Comparison of ENCODE assay signal across 8 cellular contexts in genomic region chr4:107718351-107718965, GRCh38. TPM values are rescaled to one million over a fixed set of nuclear protein-coding genes. Genes with fewer than 3 reads are reported as not detected.
DNase-seq lines count a peak whose midpoint lies in the region; ATAC-seq and FAIRE-seq lines count a peak whose summit lies in the region.

No MANE protein-coding gene starts in this region.

- H3K9me3 ChIP-seq in CD4-positive, CD25-positive, alpha-beta regulatory T cell (ENCODE audit: control insufficient read depth in 2 of 2, low read length in 2 of 2), result no peaks in the 10 kb centered on the region
- H3K9me3 ChIP-seq in mucosa of stomach (ENCODE audit: control insufficient read depth, low read length), result no peaks in the 10 kb centered on the region

- peak overlapping the region; percentile 69 for H3K9ac ChIP-seq in mucosa of stomach (ENCODE audit: low read length)

- H3K27ac ChIP-seq in CD4-positive, CD25-positive, alpha-beta regulatory T cell (ENCODE audit: insufficient read depth, low read length, poor library complexity, severe bottlenecking), result no peak overlapping the region

- peak in 1 of 3 donors; percentile 37 for DNase-seq in CD4-positive, CD25-positive, alpha-beta regulatory T cell
- DNase-seq in GM19240 (ENCODE audit: insufficient read length, low spot score), result peak; percentile 23
- no peak for DNase-seq in activated CD4-positive, alpha-beta memory T cell treated with anti-CD3 and anti-CD28 coated beads, Interleukin-2, amount 10 ng/mL, durations not matched to agents 7 days and 5 days
- DNase-seq in frontal cortex (ENCODE audit: low spot score in 2 of 2), result no peak
- no peak for DNase-seq in ureter (ENCODE audit: low spot score)
- DNase-seq in NCI-H1092 treated with DMSO at 0.1 percent for 48 hours (lab: John Stamatoyannopoulos, UW), result no peak

- no peak for FAIRE-seq in frontal cortex (lab: Jason Lieb, UNC)

- no peaks in the 10 kb centered on the region for H3K27me3 ChIP-seq in CD4-positive, CD25-positive, alpha-beta regulatory T cell (ENCODE audit: control insufficient read depth, insufficient read depth, low read length)
- no peaks in the 10 kb centered on the region for H3K27me3 ChIP-seq in mucosa of stomach (ENCODE audit: control insufficient read depth, insufficient read depth, low read length)

- H3K4me3 Mint-ChIP-seq in CD4-positive, CD25-positive, alpha-beta regulatory T cell, result peak overlapping the region; percentile 95 to 99 (median 96)
- peak overlapping the region; percentile 80 for H3K4me3 Mint-ChIP-seq in activated CD4-positive, alpha-beta memory T cell treated with anti-CD3 and anti-CD28 coated beads, Interleukin-2, amount 10 ng/mL, durations not matched to agents 7 days and 5 days

- H3K27ac Mint-ChIP-seq in CD4-positive, CD25-positive, alpha-beta regulatory T cell, result peak overlapping the region in 1 of 3 donors; percentile 23
- H3K27ac Mint-ChIP-seq in activated CD4-positive, alpha-beta memory T cell treated with anti-CD3 and anti-CD28 coated beads, Interleukin-2, amount 10 ng/mL, durations not matched to agents 7 days and 5 days, result no peak overlapping the region

- CTCF ChIA-PET in activated CD4-positive, alpha-beta memory T cell treated with anti-CD3 and anti-CD28 coated beads, Interleukin-2, amount 10 ng/mL, durations not matched to agents 7 days and 5 days (lab: Charles Lee), result interaction anchor here (2.2 kb wide), 1 partner anchor 18 kb away, joined by 9 read pairs; no protein-coding TSS in a partner anchor

- H3K4me1 ChIP-seq in CD4-positive, CD25-positive, alpha-beta regulatory T cell (ENCODE audit: control insufficient read depth, insufficient read depth, low read length, poor library complexity, severe bottlenecking), result peaks cover 37% of the 10 kb centered on the region
- no peaks in the 10 kb centered on the region for H3K4me1 ChIP-seq in mucosa of stomach (ENCODE audit: control insufficient read depth, insufficient read depth, low read length)

- H3K27me3 Mint-ChIP-seq in CD4-positive, CD25-positive, alpha-beta regulatory T cell, result no peaks in the 10 kb centered on the region
- no peaks in the 10 kb centered on the region for H3K27me3 Mint-ChIP-seq in activated CD4-positive, alpha-beta memory T cell treated with anti-CD3 and anti-CD28 coated beads, Interleukin-2, amount 10 ng/mL, durations not matched to agents 7 days and 5 days

- peaks cover 10% of the 10 kb centered on the region for H3K36me3 Mint-ChIP-seq in CD4-positive, CD25-positive, alpha-beta regulatory T cell
- peaks cover 12% of the 10 kb centered on the region for H3K36me3 Mint-ChIP-seq in activated CD4-positive, alpha-beta memory T cell treated with anti-CD3 and anti-CD28 coated beads, Interleukin-2, amount 10 ng/mL, durations not matched to agents 7 days and 5 days (ENCODE audit: low read depth)

- H3K4me3 ChIP-seq in CD4-positive, CD25-positive, alpha-beta regulatory T cell (ENCODE audit: low read depth, low read length), result peak overlapping the region; percentile 86
- no peak overlapping the region for H3K4me3 ChIP-seq in mucosa of stomach (ENCODE audit: low read length)

- H3K36me3 ChIP-seq in CD4-positive, CD25-positive, alpha-beta regulatory T cell (ENCODE audit: control insufficient read depth, insufficient read depth, low read length), result no peaks in the 10 kb centered on the region
- no peaks in the 10 kb centered on the region for H3K36me3 ChIP-seq in mucosa of stomach (ENCODE audit: control insufficient read depth, insufficient read depth, low read length)

- POLR2A ChIA-PET in activated CD4-positive, alpha-beta memory T cell treated with anti-CD3 and anti-CD28 coated beads, Interleukin-2, amount 10 ng/mL, durations not matched to agents 7 days and 5 days (lab: Charles Lee), result no interaction called here

- ATAC-seq in CD4-positive, CD25-positive, alpha-beta regulatory T cell (ENCODE audit: low read depth in 2 of 2), result no peak
- ATAC-seq in HG03280 (IDR thresholded peaks at IDR 0.05; ENCODE audit: unreplicated experiment), result peak; percentile 36

- peaks cover 15 to 55% (median 45%) of the 10 kb centered on the region in 4 donors for H3K4me1 Mint-ChIP-seq in CD4-positive, CD25-positive, alpha-beta regulatory T cell
- H3K4me1 Mint-ChIP-seq in activated CD4-positive, alpha-beta memory T cell treated with anti-CD3 and anti-CD28 coated beads, Interleukin-2, amount 10 ng/mL, durations not matched to agents 7 days and 5 days, result peaks cover 31% of the 10 kb centered on the region

- no peaks in the 10 kb centered on the region for H3K9me3 Mint-ChIP-seq in CD4-positive, CD25-positive, alpha-beta regulatory T cell
- peaks cover 3% of the 10 kb centered on the region for H3K9me3 Mint-ChIP-seq in activated CD4-positive, alpha-beta memory T cell treated with anti-CD3 and anti-CD28 coated beads, Interleukin-2, amount 10 ng/mL, durations not matched to agents 7 days and 5 days

RNA-seq across cellular contexts. Expression of gene PAPSS1, which starts 1.6 kb away (rescaled TPM):
- total RNA-seq in CD4-positive, CD25-positive, alpha-beta regulatory T cell, result 18.4 TPM
- polyA plus RNA-seq in CD4-positive, CD25-positive, alpha-beta regulatory T cell, result 10 to 100 TPM; 32.5 to 53.6 (median 43.0) TPM
- total RNA-seq in activated CD4-positive, alpha-beta memory T cell treated with anti-CD3 and anti-CD28 coated beads, Interleukin-2, amount 10 ng/mL, durations not matched to agents 7 days and 5 days, result 10 to 100 TPM; 28.1 to 28.6 TPM
- total RNA-seq in frontal cortex (115 TPM), ureter (44.7 TPM)
